In genomic region chr21:38443110-38443509, GRCh38 we compare ENCODE assay signal across 18 cellular contexts. TPM values are rescaled to one million over a fixed set of nuclear protein-coding genes. Genes with fewer than 3 reads are reported as not detected.
"Had no signal": no experiment of that assay in that cellular context is flagged by ENCODE, and none has a peak within 500 bp of the region (broad histone marks: within the 10 kb centered on the region; RNA-seq: fewer than 3 reads in every experiment).

No MANE protein-coding gene starts in this region.

- ATAC-seq: activated CD4-positive, alpha-beta T cell treated with anti-CD3 and anti-CD28 coated beads for 36 hours; esophagus mucosa; gastroesophageal sphincter; left colon; pancreas; stimulated activated naive B cell treated with anti-CD40 and anti-IgM and Interleukin-4, amounts not matched to agents 10 μg/mL and 1 μg/mL and 100 μg/mL, for 72 hours; WTC11 had no signal

- H3K9me3 Mint-ChIP-seq: activated CD4-positive, alpha-beta memory T cell treated with anti-CD3 and anti-CD28 coated beads for 36 hours; activated T-helper 1 cell treated with anti-CD3 and anti-CD28 coated beads, Interleukin-12 subunit alpha, Interleukin-12 subunit beta, Interleukin-2, Interleukin-4 antibody, amounts not matched to agents 30 ng/mL and 10 ng/mL and 1 ng/mL, durations not matched to agents 14 hours and 24 hours and 36 hours; naive B cell; stimulated activated naive B cell treated with anti-CD40 and anti-IgM and Interleukin-4, amounts not matched to agents 10 μg/mL and 1 μg/mL and 100 μg/mL, for 72 hours; WTC11 had no signal

- H3K27me3 Mint-ChIP-seq: activated CD4-positive, alpha-beta memory T cell treated with anti-CD3 and anti-CD28 coated beads for 36 hours had no signal

- DNase-seq: activated CD4-positive, alpha-beta memory T cell treated with anti-CD3 and anti-CD28 coated beads for 36 hours; activated CD4-positive, alpha-beta T cell treated with anti-CD3 and anti-CD28 coated beads for 36 hours; activated gamma-delta T cell treated with Interleukin-2 at 50 U/mL for 16 hours; activated T-cell treated with anti-CD3 and anti-CD28 coated beads for 4 hours; left colon; naive B cell; pancreas; stimulated activated naive B cell treated with anti-CD40 and anti-IgM and Interleukin-4, amounts not matched to agents 10 μg/mL and 1 μg/mL and 100 μg/mL, for 72 hours had no signal

- FAIRE-seq: endometrium, pancreas, TTC549 had no signal

- H3K4me1 Mint-ChIP-seq: activated CD4-positive, alpha-beta T cell treated with anti-CD3 and anti-CD28 coated beads for 36 hours; naive B cell; stimulated activated naive B cell treated with anti-CD40 and anti-IgM and Interleukin-4, amounts not matched to agents 10 μg/mL and 1 μg/mL and 100 μg/mL, for 72 hours had no signal

- H3K36me3 ChIP-seq: cardiac muscle cell, gastroesophageal sphincter, pancreas, thyroid gland had no signal

- H3K9me3 ChIP-seq: gastroesophageal sphincter, pancreas, thyroid gland had no signal

- H3K4me3 Mint-ChIP-seq: activated CD4-positive, alpha-beta memory T cell treated with anti-CD3 and anti-CD28 coated beads for 36 hours; activated CD4-positive, alpha-beta T cell treated with anti-CD3 and anti-CD28 coated beads for 36 hours; activated naive CD8-positive, alpha-beta T cell; activated T-helper 1 cell treated with anti-CD3 and anti-CD28 coated beads, Interleukin-12 subunit alpha, Interleukin-12 subunit beta, Interleukin-2, Interleukin-4 antibody, amounts not matched to agents 30 ng/mL and 10 ng/mL and 1 ng/mL, durations not matched to agents 14 hours and 24 hours and 36 hours; naive B cell; stimulated activated naive B cell treated with anti-CD40 and anti-IgM and Interleukin-4, amounts not matched to agents 10 μg/mL and 1 μg/mL and 100 μg/mL, for 72 hours; WTC11 had no signal

- H3K4me3 ChIP-seq: cardiac muscle cell, gastroesophageal sphincter, pancreas, SK-N-MC, thyroid gland had no signal

- H3K27ac ChIP-seq: cardiac muscle cell, gastroesophageal sphincter, pancreas, SK-N-MC, thyroid gland had no signal

- H3K27me3 ChIP-seq: cardiac muscle cell, pancreas, thyroid gland had no signal

- H3K36me3 Mint-ChIP-seq: activated CD4-positive, alpha-beta memory T cell treated with anti-CD3 and anti-CD28 coated beads for 36 hours; activated naive CD8-positive, alpha-beta T cell; naive B cell; stimulated activated naive B cell treated with anti-CD40 and anti-IgM and Interleukin-4, amounts not matched to agents 10 μg/mL and 1 μg/mL and 100 μg/mL, for 72 hours; WTC11 had no signal

- H3K4me1 ChIP-seq: gastroesophageal sphincter, pancreas, thyroid gland had no signal

- H3K27ac Mint-ChIP-seq: activated CD4-positive, alpha-beta memory T cell treated with anti-CD3 and anti-CD28 coated beads for 36 hours; activated CD4-positive, alpha-beta T cell treated with anti-CD3 and anti-CD28 coated beads for 36 hours; activated naive CD8-positive, alpha-beta T cell; activated T-helper 1 cell treated with anti-CD3 and anti-CD28 coated beads, Interleukin-12 subunit alpha, Interleukin-12 subunit beta, Interleukin-2, Interleukin-4 antibody, amounts not matched to agents 30 ng/mL and 10 ng/mL and 1 ng/mL, durations not matched to agents 14 hours and 24 hours and 36 hours; naive B cell; stimulated activated naive B cell treated with anti-CD40 and anti-IgM and Interleukin-4, amounts not matched to agents 10 μg/mL and 1 μg/mL and 100 μg/mL, for 72 hours; WTC11 had no signal

RNA-seq across cellular contexts. Expression of gene ERG, which starts 55.2 kb away (rescaled TPM):
- total RNA-seq: activated CD4-positive, alpha-beta memory T cell treated with anti-CD3 and anti-CD28 coated beads for 36 hours; activated T-helper 1 cell treated with anti-CD3 and anti-CD28 coated beads, Interleukin-12 subunit alpha, Interleukin-12 subunit beta, Interleukin-2, Interleukin-4 antibody, amounts not matched to agents 30 ng/mL and 10 ng/mL and 1 ng/mL, durations not matched to agents 14 hours and 24 hours and 36 hours had no signal
- polyA plus RNA-seq: cardiac muscle cell had no signal
